Comparison of ENCODE assay signal across 20 cellular contexts in genomic region chr18:14025306-14025940, GRCh38.
DNase-seq lines count a peak whose midpoint lies in the region; ATAC-seq, FAIRE-seq and TF ChIP-seq lines count a peak whose summit lies in the region.
"Had no signal": no experiment of that assay in that cellular context is flagged by ENCODE, and none has a peak within 500 bp of the region (broad histone marks: within the 10 kb centered on the region; RNA-seq: fewer than 3 reads in every experiment).

No MANE protein-coding gene starts in this region.

- no peaks in the 10 kb centered on the region for H3K27me3 ChIP-seq in HUES48 (ENCODE audit: control insufficient read depth, insufficient read depth, low read length)
- no peaks in the 10 kb centered on the region for H3K27me3 ChIP-seq in H1 (replicated peaks in 1 of 4; ENCODE audit: control insufficient read depth in 3 of 4, extremely low read depth in 1 of 4, insufficient read depth in 3 of 4, low read length in 3 of 4)
- H3K27me3 ChIP-seq in iPS-20b (ENCODE audit: insufficient read depth, low read length), result no peaks in the 10 kb centered on the region
- no peaks in the 10 kb centered on the region for H3K27me3 ChIP-seq in transverse colon
- peaks cover 36% of the 10 kb centered on the region for H3K27me3 ChIP-seq in A673 (replicated peaks; ENCODE audit: insufficient read depth, low read depth, low read length, poor library complexity)
- H3K27me3 ChIP-seq: SJCRH30 had no signal

- TF ChIP-seq POLR2A in H1 (IDR thresholded peaks at IDR 0.05; ENCODE audit: control extremely low read depth in 1 of 2, low read depth in 2 of 2, low read length in 2 of 2) (no peak), transverse colon (IDR thresholded peaks at IDR 0.05) (no peak), GM18505 (IDR thresholded peaks at IDR 0.05; ENCODE audit: borderline replicate concordance, extremely low read depth, insufficient read depth, insufficient read length) (no peak)

- TF ChIP-seq EP300 in H1 (IDR thresholded peaks at IDR 0.05; ENCODE audit: borderline replicate concordance in 1 of 2, low read depth in 2 of 2, low read length in 2 of 2), result no peak
- no peak for TF ChIP-seq EP300 in transverse colon (IDR thresholded peaks at IDR 0.05; ENCODE audit: low read depth)

- no peak overlapping the region for H2BK20ac ChIP-seq in H1 (ENCODE audit: low read length)

- H2BK5ac ChIP-seq in H1 (ENCODE audit: low read depth, low read length), result peak overlapping the region; percentile 88; the same call in 1 of the 2 replicates

- H2BK12ac ChIP-seq in H1 (ENCODE audit: low read depth, low read length), result peak overlapping the region; percentile 96

- peak overlapping the region; percentile 95; the same call in 1 of the 2 replicates for H2AK5ac ChIP-seq in H1 (ENCODE audit: low read depth, low read length)

- no peak overlapping the region for H4K5ac ChIP-seq in H1 (ENCODE audit: insufficient read length, low read depth, low read length)

- TF ChIP-seq CTCF in H1 (IDR thresholded peaks at IDR 0.05; ENCODE audit: control extremely low read depth in 1 of 3, insufficient read depth in 1 of 3, low read depth in 1 of 3, low read length in 3 of 3) (no peak), transverse colon (IDR thresholded peaks at IDR 0.05) (no peak), A673 (conservative IDR thresholded peaks at IDR 0.05; ENCODE audit: low read depth, low read length) (no peak)

- H3K27ac ChIP-seq in HUES48 (ENCODE audit: low read depth, low read length), result peak overlapping the region; percentile 71
- H3K27ac ChIP-seq in H1 (ENCODE audit: low read depth, low read length), result no peak overlapping the region
- H3K27ac ChIP-seq in iPS-20b (ENCODE audit: low read length), result no peak overlapping the region
- H3K27ac ChIP-seq in transverse colon, result peak overlapping the region in 3 of 4 donors; percentile 33 to 58 (median 38)
- no peak overlapping the region for H3K27ac ChIP-seq in A673 (ENCODE audit: low read depth, low read length, poor library complexity, severe bottlenecking)
- H3K27ac ChIP-seq: PC-9, SJCRH30 had no signal

- H3K4me2 ChIP-seq in H1 (ENCODE audit: insufficient read depth in 1 of 2, low read depth in 2 of 2, low read length in 2 of 2), result peak overlapping the region; percentile 51 to 61
- H3K4me2 ChIP-seq: PC-9 had no signal

- no peak overlapping the region for H2BK15ac ChIP-seq in H1 (ENCODE audit: low read length)

- in situ Hi-C loops in transverse colon (cut with MboI; ENCODE audit: low pct_ligation_motif_present in 1 of 4, low pct_unique_long_range_greater_than_20kb in 1 of 4, low sequenced_read_pairs in 3 of 4), result no loop called here

- H4K8ac ChIP-seq in H1 (ENCODE audit: extremely low read depth, insufficient read depth, low read length), result no peak overlapping the region

- CTCF ChIA-PET in H1 (lab: Charles Lee; ENCODE audit: partially characterized antibody), result interaction anchor here (1.2 to 1.9 kb wide), 2 partner anchors 26 to 61 kb away, joined by 3 to 7 read pairs; no protein-coding TSS in a partner anchor
- CTCF ChIA-PET in A673 (lab: Charles Lee), result no interaction called here

- no peak overlapping the region for H3K9ac ChIP-seq in HUES48 (ENCODE audit: low read depth, low read length)
- H3K9ac ChIP-seq in H1 (replicated peaks in 1 of 4; ENCODE audit: extremely low read depth in 1 of 4, low read depth in 3 of 4, low read length in 3 of 4), result no peak overlapping the region
- H3K9ac ChIP-seq in iPS-20b (ENCODE audit: low read depth, low read length), result no peak overlapping the region

- H3K9me3 ChIP-seq in HUES48 (ENCODE audit: control insufficient read depth, insufficient read depth, low read length) (no peaks in the 10 kb centered on the region), H1 (ENCODE audit: insufficient read depth in 2 of 2, low read depth in 1 of 2, low read length in 1 of 2) (0 out of 4 replicates have a peak, but pooled peaks cover 0 to 2% of the 10 kb centered on the region in 2 experiments), iPS-20b (ENCODE audit: insufficient read depth, low read depth, low read length) (peaks cover 5% of the 10 kb centered on the region; the same call in 1 of the 2 replicates), transverse colon (no peaks in the 10 kb centered on the region), A673 (ENCODE audit: low read depth, low read length, poor library complexity, severe bottlenecking) (no peaks in the 10 kb centered on the region)
- H3K9me3 ChIP-seq: SJCRH30 had no signal

- H3K4me3 ChIP-seq in HUES48 (ENCODE audit: low read depth, low read length) (peak overlapping the region; percentile 25), H1 (ENCODE audit: extremely low read depth in 1 of 4, insufficient read depth in 2 of 4, low read depth in 3 of 4, low read length in 4 of 4) (peak overlapping the region in 2 of 4 experiments; percentile 10 to 28; a peak in 2 of 8 replicates), iPS-20b (ENCODE audit: low read length) (peak overlapping the region; percentile 47), transverse colon (no peak overlapping the region), A673 (ENCODE audit: low read depth, low read length, poor library complexity, severe bottlenecking) (no peak overlapping the region)
- H3K4me3 ChIP-seq: PC-9, SJCRH30 had no signal

- H3K79me1 ChIP-seq in H1 (ENCODE audit: low read depth, low read length), result no peaks in the 10 kb centered on the region

- H3K4me1 ChIP-seq in HUES48 (ENCODE audit: control insufficient read depth, insufficient read depth, low read length), result peaks cover 34% of the 10 kb centered on the region
- H3K4me1 ChIP-seq in H1 (replicated peaks in 1 of 4; ENCODE audit: control insufficient read depth in 3 of 4, insufficient read depth in 4 of 4, low read length in 3 of 4), result peaks cover 0 to 17% (median 6%) of the 10 kb centered on the region in 4 experiments
- peaks cover 22% of the 10 kb centered on the region for H3K4me1 ChIP-seq in iPS-20b (ENCODE audit: insufficient read depth, low read length)
- peaks cover 0 to 8% (median 0%) of the 10 kb centered on the region in 4 donors for H3K4me1 ChIP-seq in transverse colon
- H3K4me1 ChIP-seq in A673 (ENCODE audit: insufficient read depth, low read length, poor library complexity, severe bottlenecking), result no peaks in the 10 kb centered on the region
- H3K4me1 ChIP-seq: SJCRH30 had no signal

- H3K36me3 ChIP-seq in HUES48 (ENCODE audit: control insufficient read depth, insufficient read depth, low read length), result no peaks in the 10 kb centered on the region
- H3K36me3 ChIP-seq in H1 (ENCODE audit: control insufficient read depth in 2 of 4, insufficient read depth in 4 of 4, low read length in 3 of 4), result peaks cover 0 to 2% (median 0%) of the 10 kb centered on the region in 4 experiments; a peak in 1 of 8 replicates
- H3K36me3 ChIP-seq in iPS-20b (ENCODE audit: insufficient read depth, low read depth, low read length), result no peaks in the 10 kb centered on the region
- H3K36me3 ChIP-seq in transverse colon, result no peaks in the 10 kb centered on the region
- H3K36me3 ChIP-seq in A673 (ENCODE audit: insufficient read depth, low read length, poor library complexity, severe bottlenecking), result no peaks in the 10 kb centered on the region
- H3K36me3 ChIP-seq: SJCRH30 had no signal

- no TSS peak for BruUV-seq in A673 (replicated peaks; lab: Mats Ljungman, UMichigan)

- no peaks in the 10 kb centered on the region for H3K79me2 ChIP-seq in H1 (ENCODE audit: control insufficient read depth in 1 of 2, insufficient read depth in 2 of 2, low read length in 2 of 2)

- no peak for TF ChIP-seq RAD21 in H1 (IDR thresholded peaks at IDR 0.05 in 1 of 2, conservative IDR thresholded peaks at IDR 0.05 in 1 of 2; ENCODE audit: low read depth in 2 of 2, low read length in 2 of 2)

- H3K56ac ChIP-seq in H1 (replicated peaks; ENCODE audit: insufficient read length, low read depth, low read length), result no peak overlapping the region

- no peak overlapping the region for H2BK120ac ChIP-seq in H1 (replicated peaks; ENCODE audit: low read depth, low read length)

- 47% methylated on average over 1 of the region's 1 CpG; no CpG with 5 or more reads in 1 of the 2 experiments for whole genome bisulfite sequencing in H1 (ENCODE audit: extremely low coverage in 1 of 2, insufficient coverage in 1 of 2, insufficient read length in 1 of 2, insufficient replicate concordance in 2 of 2, low coverage in 1 of 2, low lambda C conversion rate in 2 of 2, missing lambda C conversion rate in 1 of 2), 2 experiments
- WGBS in transverse colon (ENCODE audit: low coverage in 1 of 2), 2 donors, result 41% methylated on average over 1 of the region's 1 CpG; no CpG with 5 or more reads in 1 of the 2 donors

- peaks cover 7% of the 10 kb centered on the region; the same call in 1 of the 2 replicates for H3K23me2 ChIP-seq in H1 (ENCODE audit: low read depth, low read length)

- no peak overlapping the region for H2AFZ ChIP-seq in H1 (ENCODE audit: low read length)
- H2AFZ ChIP-seq: PC-9 had no signal

- peak; percentile 86 for FAIRE-seq in H1 (lab: Jason Lieb, UNC)

- peak; percentile 9 to 53 for DNase-seq in H1 (ENCODE audit: low read depth in 1 of 2, low spot score in 2 of 2)
- DNase-seq in transverse colon, result peak; percentile 32
- DNase-seq in A673 (ENCODE audit: low spot score), result no peak
- no peak for DNase-seq in GDM1 (lab: John Stamatoyannopoulos, UW)
- DNase-seq: ACHN, AML-193, COR-L47, DMS53, GOT3, HFFc6, MV-4-11, NCI-H1417, NCI-H2029, NCI-H2171 treated with DMSO at 0.1 percent for 48 hours, NCI-H446 treated with DMSO at 0.1 percent for 48 hours, PC-9, SJCRH30 had no signal

- POLR2A ChIA-PET in H1 (lab: Charles Lee; ENCODE audit: partially characterized antibody) (no interaction called here), A673 (lab: Charles Lee; ENCODE audit: low non-redundant PET) (no interaction called here)

- no peak overlapping the region for H3K18ac ChIP-seq in H1 (ENCODE audit: extremely low read depth, low read length)

- no peak overlapping the region for H4K91ac ChIP-seq in H1 (replicated peaks; ENCODE audit: insufficient read length, low read length)

- intact Hi-C loops in transverse colon (cut with DNase I; ENCODE audit: low total_unique reads) (no loop called here), A673 (cut with micrococcal nuclease; ENCODE audit: unreplicated experiment) (no loop called here)

- no peaks in the 10 kb centered on the region for H4K20me1 ChIP-seq in H1 (replicated peaks in 1 of 2; ENCODE audit: control insufficient read depth in 1 of 2, insufficient read depth in 2 of 2, low read length in 2 of 2)

- no peak for ATAC-seq in GM18505 (IDR thresholded peaks at IDR 0.05; ENCODE audit: unreplicated experiment)

- H3K14ac ChIP-seq in H1 (ENCODE audit: insufficient read length), result no peak overlapping the region

- no peak overlapping the region for H3K23ac ChIP-seq in H1 (ENCODE audit: insufficient read length)

- H3K4ac ChIP-seq in H1 (replicated peaks; ENCODE audit: insufficient read length, low read depth, low read length), result no peak overlapping the region

TF ChIP-seq in H1, 55 proteins besides CTCF, POLR2A, EP300 and RAD21 (continues in another document):
- TF ChIP-seq HDAC2 (IDR thresholded peaks at IDR 0.05; ENCODE audit: borderline replicate concordance in 1 of 2, low read depth in 2 of 2, low read length in 2 of 2) (0 out of 4 replicates have a peak, but pooled peaks of 1 of the 2 experiments have one; percentile 53), POU5F1 (IDR thresholded peaks at IDR 0.05; ENCODE audit: low read depth, low read length) (0 out of 2 replicates have a peak, but pooled peaks have one; percentile 24), SIX5 (IDR thresholded peaks at IDR 0.05; ENCODE audit: low read depth, low read length) (no peak), TCF12 (IDR thresholded peaks at IDR 0.05; ENCODE audit: low read depth, low read length) (0 out of 2 replicates have a peak, but pooled peaks have one; percentile 29)

Comparison
In these comparisons a context has a peak if more than half of its experiments do, and no peak if none do; other contexts are left out.
1. H3K27ac ChIP-seq: peak in HUES48 (single experiment) and transverse colon (3 of 4); none in H1 (single experiment), iPS-20b (single experiment) and A673 (single experiment).
2. H3K4me3 ChIP-seq: peak in HUES48 (single experiment) and iPS-20b (single experiment); none in transverse colon (0 of 4) and A673 (single experiment).
3. DNase-seq: peak in H1 (2 of 2) and transverse colon (single experiment); none in A673 (single experiment) and GDM1 (single experiment).